ENCODE assay signal across 20 cellular contexts in the genomic region with DNA sequence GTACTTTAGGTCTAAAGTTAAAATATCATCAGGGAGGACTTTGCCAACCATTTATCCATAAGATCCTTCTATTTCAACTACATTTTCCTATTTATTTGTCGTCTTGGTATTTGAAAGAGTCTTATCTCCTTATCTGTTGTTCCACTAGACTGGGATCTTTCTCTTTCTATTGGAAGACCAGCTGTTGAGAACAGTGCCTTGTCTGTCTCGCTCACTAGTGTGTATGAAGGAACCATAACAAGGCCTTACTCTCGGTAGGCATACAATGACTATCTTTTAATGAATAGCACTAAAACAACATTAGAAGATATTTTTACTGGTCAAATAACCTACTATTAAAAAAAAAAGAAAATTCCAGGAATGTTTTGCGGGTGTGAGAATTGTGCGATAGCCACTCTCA.
DNase-seq lines count a peak whose midpoint lies in the region; ATAC-seq, FAIRE-seq and TF ChIP-seq lines count a peak whose summit lies in the region.
"Had no signal": no experiment of that assay in that cellular context is flagged by ENCODE, and none has a peak within 500 bp of the region (broad histone marks: within the 10 kb centered on the region; RNA-seq: fewer than 3 reads in every experiment).

No MANE protein-coding gene starts in this region.

- TF ChIP-seq CTCF in astrocyte (IDR thresholded peaks at IDR 0.05; ENCODE audit: insufficient read depth, low read depth, low read length) = no peak

- H3K9me3 ChIP-seq in BLaER1 (no peaks in the 10 kb centered on the region), astrocyte (ENCODE audit: insufficient read depth, low read depth, low read length) (no peaks in the 10 kb centered on the region)
- H3K9me3 ChIP-seq: MG63, Peyer's patch had no signal

- no peak overlapping the region for H3K27ac Mint-ChIP-seq in astrocyte (ENCODE audit: unreplicated experiment)
- H3K27ac Mint-ChIP-seq: CD8-positive, alpha-beta T cell had no signal

- no peaks in the 10 kb centered on the region for H3K27me3 Mint-ChIP-seq in astrocyte (ENCODE audit: low read depth, unreplicated experiment)

- H3K4me3 ChIP-seq in BLaER1 (no peak overlapping the region), astrocyte (ENCODE audit: insufficient read depth, low read depth, low read length) (no peak overlapping the region)
- H3K4me3 ChIP-seq: MG63, Peyer's patch had no signal

- H3K4me2 ChIP-seq in BLaER1 = 0 out of 2 replicates have a peak overlapping the region, but pooled peaks have one; percentile 3
- H3K4me2 ChIP-seq in astrocyte (ENCODE audit: low read length) = no peak overlapping the region

- peak overlapping the region; percentile 40 for H2AFZ ChIP-seq in astrocyte (ENCODE audit: low read depth, low read length)

- H3K4me1 Mint-ChIP-seq in astrocyte (ENCODE audit: low read depth, unreplicated experiment) = peaks cover 2% of the 10 kb centered on the region

- H3K4me1 ChIP-seq in BLaER1 = peaks cover 15% of the 10 kb centered on the region
- no peaks in the 10 kb centered on the region for H3K4me1 ChIP-seq in astrocyte (ENCODE audit: insufficient read depth, low read length)
- H3K4me1 ChIP-seq: Peyer's patch had no signal

- TF ChIP-seq POLR2A in GM12892 (IDR thresholded peaks at IDR 0.05; ENCODE audit: low read depth, low read length) = no peak

- H4K20me1 ChIP-seq in BLaER1 (no peaks in the 10 kb centered on the region), astrocyte (ENCODE audit: insufficient read depth, low read length) (no peaks in the 10 kb centered on the region)

- no peak for ATAC-seq in HG02981 (IDR thresholded peaks at IDR 0.05; ENCODE audit: unreplicated experiment)
- ATAC-seq: CD8-positive, alpha-beta T cell; Right ventricle myocardium inferior had no signal

- H3K4me3 Mint-ChIP-seq in astrocyte (ENCODE audit: unreplicated experiment) = no peak overlapping the region
- H3K4me3 Mint-ChIP-seq: CD8-positive, alpha-beta T cell had no signal

- no peaks in the 10 kb centered on the region for H3K36me3 Mint-ChIP-seq in astrocyte (ENCODE audit: low read depth, unreplicated experiment)
- H3K36me3 Mint-ChIP-seq: CD8-positive, alpha-beta T cell had no signal

- FAIRE-seq in astrocyte (lab: Jason Lieb, UNC) (peak; percentile 49), GM12892 (lab: Jason Lieb, UNC) (no peak)
- FAIRE-seq: GM12891, H1 had no signal

- DNase-seq in astrocyte (ENCODE audit: low read depth) (no peak), pons (ENCODE audit: low spot score) (peak; percentile 91), GM12892 (ENCODE audit: insufficient read length) (no peak), cardiac septum (ENCODE audit: low spot score) (no peak), KG1 (lab: John Stamatoyannopoulos, UW) (no peak)
- DNase-seq: 8988T; CD8-positive, alpha-beta T cell; GDM1; Karpas-422; MG63; NCI-H1092; NCI-H226; NCI-H524 treated with DMSO at 0.1 percent for 48 hours; Peyer's patch had no signal

- H3K27ac ChIP-seq in BLaER1 (no peak overlapping the region), astrocyte (ENCODE audit: low read depth, low read length) (no peak overlapping the region), layer of hippocampus (ENCODE audit: low read depth, low read length) (peak overlapping the region; percentile 50)
- H3K27ac ChIP-seq: Peyer's patch had no signal

- no peaks in the 10 kb centered on the region for H3K79me2 ChIP-seq in astrocyte (ENCODE audit: insufficient read depth, low read length)

- H3K9ac ChIP-seq in BLaER1 (no peak overlapping the region), astrocyte (ENCODE audit: low read length) (no peak overlapping the region)

- no peaks in the 10 kb centered on the region for H3K27me3 ChIP-seq in BLaER1
- H3K27me3 ChIP-seq in astrocyte (ENCODE audit: insufficient read depth, low read length) = no peaks in the 10 kb centered on the region
- H3K27me3 ChIP-seq in layer of hippocampus (ENCODE audit: control insufficient read depth, insufficient read depth, low read length) = no peaks in the 10 kb centered on the region
- H3K27me3 ChIP-seq: MG63, Peyer's patch had no signal

- no peaks in the 10 kb centered on the region for H3K9me3 Mint-ChIP-seq in astrocyte (ENCODE audit: unreplicated experiment)
- H3K9me3 Mint-ChIP-seq: CD8-positive, alpha-beta T cell had no signal

- intact Hi-C loops in cardiac septum (cut with DNase I) = no loop called here

- H3K36me3 ChIP-seq in BLaER1 = no peaks in the 10 kb centered on the region
- H3K36me3 ChIP-seq in astrocyte (ENCODE audit: insufficient read depth, low read length) = no peaks in the 10 kb centered on the region
- H3K36me3 ChIP-seq: MG63, Peyer's patch had no signal
